11 cellular contexts compared by ENCODE assay signal in the genomic region with DNA sequence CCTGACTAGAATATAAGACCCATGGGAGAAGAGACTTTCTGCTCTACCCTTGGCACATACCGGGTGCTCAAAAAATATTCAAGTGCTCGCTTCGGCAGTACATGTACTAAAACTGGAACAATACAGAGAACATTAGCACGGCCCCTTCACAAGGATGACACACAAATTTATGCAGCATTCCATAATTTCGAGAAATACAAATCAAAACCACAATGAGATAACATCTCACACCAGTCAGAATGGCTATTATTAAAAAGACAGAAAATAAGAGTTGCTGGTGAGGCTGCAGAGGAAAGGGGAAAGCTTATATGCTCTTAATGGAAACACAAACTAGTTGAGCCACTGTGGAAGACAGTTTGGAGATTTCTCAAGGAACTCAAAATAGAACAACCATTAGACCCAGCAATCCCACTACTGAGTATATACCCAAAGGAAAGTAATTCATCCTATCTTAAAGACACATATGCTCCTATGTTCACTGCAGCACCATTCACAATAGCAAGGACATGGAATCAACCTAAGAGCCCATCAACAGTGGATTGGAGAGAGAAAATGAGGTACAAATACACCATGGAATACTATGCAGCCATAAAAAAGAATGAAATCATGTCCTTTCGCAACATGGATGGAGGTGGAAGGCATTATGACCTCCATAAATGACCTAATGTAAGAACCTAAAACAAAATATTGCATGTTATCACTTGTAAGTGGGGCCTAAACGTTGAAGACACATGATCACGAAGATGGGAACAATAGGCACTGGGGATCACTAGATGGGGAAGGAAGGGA.
A peak's percentile ranks its signal among the peaks of the same experiment; 100 is the strongest.
DNase-seq lines count a peak whose midpoint lies in the region; ATAC-seq and TF ChIP-seq lines count a peak whose summit lies in the region.
"Had no signal": no experiment of that assay in that cellular context is flagged by ENCODE, and none has a peak within 500 bp of the region (broad histone marks: within the 10 kb centered on the region; RNA-seq: fewer than 3 reads in every experiment).

No MANE protein-coding gene starts in this region.

- DNase-seq in HFFc6 (peak; percentile 44), foreskin keratinocyte (peak in 1 of 2 donors; percentile 87), T-helper 17 cell (no peak), SW480 (ENCODE audit: low spot score) (no peak), NCI-H345 (lab: John Stamatoyannopoulos, UW) (no peak)
- DNase-seq in stimulated activated naive CD8-positive, alpha-beta T cell treated with anti-CD3 and anti-CD28 coated beads, Interleukin-15, amount 100 ng/mL, for 72 hours: no peak
- DNase-seq: DMS79, immature natural killer cell, NCI-H446 had no signal

- H3K9me3 ChIP-seq in T-helper 17 cell (ENCODE audit: control insufficient read depth, low read length, poor library complexity, severe bottlenecking): no peaks in the 10 kb centered on the region

- ATAC-seq in SK-N-SH treated with all-trans-retinoic acid at 6 μM for 48 hours: peak; percentile 61
- peak; percentile 49 for ATAC-seq in foreskin keratinocyte
- ATAC-seq in stimulated activated naive CD8-positive, alpha-beta T cell treated with anti-CD3 and anti-CD28 coated beads, Interleukin-15, amount 100 ng/mL, for 72 hours: no peak
- no peak for ATAC-seq in T-helper 17 cell
- ATAC-seq in HG03045 (IDR thresholded peaks at IDR 0.05; ENCODE audit: unreplicated experiment): no peak

- H3K4me3 Mint-ChIP-seq in HFFc6: peak overlapping the region; percentile 78; the same call in 1 of the 2 replicates
- peak overlapping the region; percentile 39 to 63 for H3K4me3 Mint-ChIP-seq in stimulated activated naive CD8-positive, alpha-beta T cell treated with anti-CD3 and anti-CD28 coated beads, Interleukin-15, amount 100 ng/mL, for 72 hours
- no peak overlapping the region for H3K4me3 Mint-ChIP-seq in T-helper 17 cell

- H3K4me1 Mint-ChIP-seq in HFFc6 (ENCODE audit: low read depth): no peaks in the 10 kb centered on the region
- peaks cover 14% of the 10 kb centered on the region for H3K4me1 Mint-ChIP-seq in stimulated activated naive CD8-positive, alpha-beta T cell treated with anti-CD3 and anti-CD28 coated beads, Interleukin-15, amount 100 ng/mL, for 72 hours
- H3K4me1 Mint-ChIP-seq in T-helper 17 cell: no peaks in the 10 kb centered on the region

- peak overlapping the region; percentile 82 for H3K27ac ChIP-seq in foreskin keratinocyte

- H3K27me3 Mint-ChIP-seq in HFFc6 (ENCODE audit: insufficient read depth) (peaks cover 6% of the 10 kb centered on the region), T-helper 17 cell (peaks cover 9% of the 10 kb centered on the region)
- no peaks in the 10 kb centered on the region for H3K27me3 Mint-ChIP-seq in stimulated activated naive CD8-positive, alpha-beta T cell treated with anti-CD3 and anti-CD28 coated beads, Interleukin-15, amount 100 ng/mL, for 72 hours

- H3K27ac Mint-ChIP-seq in HFFc6 (no peak overlapping the region; the same call in none of the 2 replicates), T-helper 17 cell (no peak overlapping the region)
- H3K27ac Mint-ChIP-seq in stimulated activated naive CD8-positive, alpha-beta T cell treated with anti-CD3 and anti-CD28 coated beads, Interleukin-15, amount 100 ng/mL, for 72 hours: peak overlapping the region; percentile 29 to 57
- H3K27ac Mint-ChIP-seq: immature natural killer cell had no signal

- H3K36me3 Mint-ChIP-seq in HFFc6 (ENCODE audit: low read depth) (no peaks in the 10 kb centered on the region; the same call in 1 of the 2 replicates), T-helper 17 cell (ENCODE audit: low read depth) (peaks cover 2% of the 10 kb centered on the region)
- H3K36me3 Mint-ChIP-seq: immature natural killer cell had no signal

- TF ChIP-seq CTCF in HFFc6 (IDR thresholded peaks at IDR 0.05): no peak
- TF ChIP-seq CTCF in foreskin keratinocyte (conservative IDR thresholded peaks at IDR 0.05): no peak

- no peaks in the 10 kb centered on the region for H3K9me3 Mint-ChIP-seq in HFFc6
- no peaks in the 10 kb centered on the region for H3K9me3 Mint-ChIP-seq in stimulated activated naive CD8-positive, alpha-beta T cell treated with anti-CD3 and anti-CD28 coated beads, Interleukin-15, amount 100 ng/mL, for 72 hours
- H3K9me3 Mint-ChIP-seq: immature natural killer cell had no signal

- H3K27me3 ChIP-seq in foreskin keratinocyte: no peaks in the 10 kb centered on the region

- peaks cover 16% of the 10 kb centered on the region for H3K4me1 ChIP-seq in foreskin keratinocyte

TF ChIP-seq in SK-N-SH treated with all-trans-retinoic acid at 6 μM for 48 hours, 23 proteins besides CTCF, POLR2A, EP300 and RAD21:
- no peak for TF ChIP-seq ISL1 (CRISPR knock-in tag; IDR thresholded peaks at IDR 0.05)
- TF ChIP-seq BACH2 (CRISPR knock-in tag; IDR thresholded peaks at IDR 0.05; ENCODE audit: borderline replicate concordance): no peak

Comparison
In these comparisons a context has a peak if more than half of its experiments do, and no peak if none do; other contexts are left out.
1. H3K27ac Mint-ChIP-seq: peak in stimulated activated naive CD8-positive, alpha-beta T cell treated with anti-CD3 and anti-CD28 coated beads, Interleukin-15, amount 100 ng/mL, for 72 hours (2 of 2); none in HFFc6 (single experiment) and T-helper 17 cell (single experiment).
2. ATAC-seq: peak in SK-N-SH treated with all-trans-retinoic acid at 6 μM for 48 hours (single experiment) and foreskin keratinocyte (single experiment); none in stimulated activated naive CD8-positive, alpha-beta T cell treated with anti-CD3 and anti-CD28 coated beads, Interleukin-15, amount 100 ng/mL, for 72 hours (single experiment), T-helper 17 cell (single experiment) and HG03045 (single experiment).